In the genomic region with DNA sequence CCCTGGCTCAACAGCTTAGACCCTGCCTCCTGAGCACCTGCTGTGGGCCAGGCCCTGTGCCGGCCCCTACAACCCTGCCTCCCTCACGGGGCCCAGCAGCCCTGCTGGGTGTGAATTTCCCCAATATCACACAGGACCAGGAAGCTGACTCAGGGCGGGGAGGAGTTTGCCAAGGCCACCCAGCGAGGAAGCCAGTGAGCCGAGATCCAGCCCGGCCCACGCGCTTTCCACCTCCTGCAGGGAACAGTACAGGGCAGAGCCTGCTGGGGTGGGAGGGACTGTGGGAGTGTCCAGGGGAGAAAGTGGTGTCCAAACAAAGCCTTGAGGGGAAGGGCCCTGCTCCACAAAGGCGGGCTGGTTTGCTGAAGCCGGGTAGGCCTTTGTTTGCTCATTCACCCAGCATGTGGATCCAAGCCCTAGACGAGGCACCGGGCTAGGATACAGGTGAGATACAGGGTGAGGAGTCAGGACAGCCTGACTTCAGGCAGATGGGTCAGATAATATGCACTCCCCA, we compare ENCODE assay signal across 1 cellular context.
TF ChIP-seq lines count a peak whose summit lies in the region.

No MANE protein-coding gene starts in this region.

TF ChIP-seq in HEK293, 187 proteins besides CTCF, POLR2A, EP300 and RAD21 (continued from another document and continues in another):
- TF ChIP-seq ZNF398 (tag by site-specific recombination; IDR thresholded peaks at IDR 0.05) = no peak
- no peak for TF ChIP-seq IKZF3 (tag by site-specific recombination; IDR thresholded peaks at IDR 0.05)
- TF ChIP-seq ZNF777 (tag by site-specific recombination; IDR thresholded peaks at IDR 0.05; ENCODE audit: borderline replicate concordance) = no peak
- TF ChIP-seq PRDM4 (tag by site-specific recombination; IDR thresholded peaks at IDR 0.05) = no peak
- no peak for TF ChIP-seq ZNF837 (tag by site-specific recombination; IDR thresholded peaks at IDR 0.05)
- no peak for TF ChIP-seq ZNF37A (tag by site-specific recombination; IDR thresholded peaks at IDR 0.05)
- no peak for TF ChIP-seq ZNF571 (tag by site-specific recombination; IDR thresholded peaks at IDR 0.05)
- no peak for TF ChIP-seq ZNF366 (tag by site-specific recombination; conservative IDR thresholded peaks at IDR 0.05)
- TF ChIP-seq, protein P1, sequence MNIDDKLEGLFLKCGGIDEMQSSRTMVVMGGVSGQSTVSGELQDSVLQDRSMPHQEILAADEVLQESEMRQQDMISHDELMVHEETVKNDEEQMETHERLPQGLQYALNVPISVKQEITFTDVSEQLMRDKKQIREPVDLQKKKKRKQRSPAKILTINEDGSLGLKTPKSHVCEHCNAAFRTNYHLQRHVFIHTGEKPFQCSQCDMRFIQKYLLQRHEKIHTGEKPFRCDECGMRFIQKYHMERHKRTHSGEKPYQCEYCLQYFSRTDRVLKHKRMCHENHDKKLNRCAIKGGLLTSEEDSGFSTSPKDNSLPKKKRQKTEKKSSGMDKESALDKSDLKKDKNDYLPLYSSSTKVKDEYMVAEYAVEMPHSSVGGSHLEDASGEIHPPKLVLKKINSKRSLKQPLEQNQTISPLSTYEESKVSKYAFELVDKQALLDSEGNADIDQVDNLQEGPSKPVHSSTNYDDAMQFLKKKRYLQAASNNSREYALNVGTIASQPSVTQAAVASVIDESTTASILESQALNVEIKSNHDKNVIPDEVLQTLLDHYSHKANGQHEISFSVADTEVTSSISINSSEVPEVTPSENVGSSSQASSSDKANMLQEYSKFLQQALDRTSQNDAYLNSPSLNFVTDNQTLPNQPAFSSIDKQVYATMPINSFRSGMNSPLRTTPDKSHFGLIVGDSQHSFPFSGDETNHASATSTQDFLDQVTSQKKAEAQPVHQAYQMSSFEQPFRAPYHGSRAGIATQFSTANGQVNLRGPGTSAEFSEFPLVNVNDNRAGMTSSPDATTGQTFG (tag by site-specific recombination; IDR thresholded peaks at IDR 0.05; ENCODE audit: borderline replicate concordance) = no peak
- TF ChIP-seq ZNF350 (tag by site-specific recombination; IDR thresholded peaks at IDR 0.05) = no peak
- TF ChIP-seq ZNF175 (tag by site-specific recombination; IDR thresholded peaks at IDR 0.05) = no peak
- TF ChIP-seq YY1 (tag by site-specific recombination; IDR thresholded peaks at IDR 0.05) = no peak
- no peak for TF ChIP-seq ZNF202 (tag by site-specific recombination; IDR thresholded peaks at IDR 0.05; ENCODE audit: borderline replicate concordance)
- no peak for TF ChIP-seq SETDB1 (IDR thresholded peaks at IDR 0.05; ENCODE audit: insufficient read length, low read length)
- no peak for TF ChIP-seq ZNF768 (tag by site-specific recombination; IDR thresholded peaks at IDR 0.05)
- TF ChIP-seq ZNF341 (tag by site-specific recombination; IDR thresholded peaks at IDR 0.05; ENCODE audit: low read depth) = no peak
- TF ChIP-seq ZNF529 (tag by site-specific recombination; IDR thresholded peaks at IDR 0.05; ENCODE audit: insufficient replicate concordance) = no peak
- TF ChIP-seq KLF1 (tag by site-specific recombination; IDR thresholded peaks at IDR 0.05) = peak; percentile 47
- TF ChIP-seq SP2 (tag by site-specific recombination; IDR thresholded peaks at IDR 0.05) = peak; percentile 81
- peak; percentile 68; the same call in 1 of the 2 replicates for TF ChIP-seq ZBTB20 (tag by site-specific recombination; IDR thresholded peaks at IDR 0.05)
- peak; percentile 81 for TF ChIP-seq SP3 (tag by site-specific recombination; IDR thresholded peaks at IDR 0.05)
- peak; percentile 92 for TF ChIP-seq EGR2 (tag by site-specific recombination; IDR thresholded peaks at IDR 0.05; ENCODE audit: low read depth)
- TF ChIP-seq ZNF324 (tag by site-specific recombination; IDR thresholded peaks at IDR 0.05) = no peak
- no peak for TF ChIP-seq ZNF658 (tag by site-specific recombination; IDR thresholded peaks at IDR 0.05)
- TF ChIP-seq RBAK (tag by site-specific recombination; IDR thresholded peaks at IDR 0.05) = no peak
- TF ChIP-seq ZNF16 (tag by site-specific recombination; IDR thresholded peaks at IDR 0.05; ENCODE audit: low read depth) = no peak
- no peak for TF ChIP-seq ZNF133 (tag by site-specific recombination; IDR thresholded peaks at IDR 0.05)
- TF ChIP-seq, protein P2, sequence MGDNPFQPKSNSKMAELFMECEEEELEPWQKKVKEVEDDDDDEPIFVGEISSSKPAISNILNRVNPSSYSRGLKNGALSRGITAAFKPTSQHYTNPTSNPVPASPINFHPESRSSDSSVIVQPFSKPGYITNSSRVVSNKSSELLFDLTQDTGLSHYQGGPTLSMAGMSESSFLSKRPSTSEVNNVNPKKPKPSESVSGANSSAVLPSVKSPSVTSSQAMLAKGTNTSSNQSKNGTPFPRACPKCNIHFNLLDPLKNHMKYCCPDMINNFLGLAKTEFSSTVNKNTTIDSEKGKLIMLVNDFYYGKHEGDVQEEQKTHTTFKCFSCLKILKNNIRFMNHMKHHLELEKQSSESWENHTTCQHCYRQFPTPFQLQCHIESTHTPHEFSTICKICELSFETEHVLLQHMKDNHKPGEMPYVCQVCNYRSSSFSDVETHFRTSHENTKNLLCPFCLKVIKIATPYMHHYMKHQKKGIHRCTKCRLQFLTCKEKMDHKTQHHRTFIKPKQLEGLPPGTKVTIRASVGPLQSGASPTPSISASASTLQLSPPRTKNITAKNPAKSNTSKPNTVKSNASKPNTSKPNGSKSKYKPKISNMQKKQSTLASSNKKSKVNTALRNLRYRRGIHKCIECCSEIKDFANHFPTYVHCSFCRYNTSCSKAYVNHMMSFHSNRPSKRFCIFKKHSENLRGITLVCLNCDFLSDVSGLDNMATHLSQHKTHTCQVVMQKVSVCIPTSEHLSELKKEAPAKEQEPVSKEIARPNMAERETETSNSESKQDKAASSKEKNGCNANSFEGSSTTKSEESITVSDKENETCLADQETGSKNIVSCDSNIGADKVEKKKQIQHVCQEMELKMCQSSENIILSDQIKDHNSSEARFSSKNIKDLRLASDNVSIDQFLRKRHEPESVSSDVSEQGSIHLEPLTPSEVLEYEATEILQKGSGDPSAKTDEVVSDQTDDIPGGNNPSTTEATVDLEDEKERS (tag by site-specific recombination; IDR thresholded peaks at IDR 0.05) = no peak
- no peak for TF ChIP-seq PRDM6 (tag by site-specific recombination; IDR thresholded peaks at IDR 0.05)
- TF ChIP-seq ZSCAN16 (tag by site-specific recombination; IDR thresholded peaks at IDR 0.05) = no peak
- TF ChIP-seq ZNF335 (tag by site-specific recombination; conservative IDR thresholded peaks at IDR 0.05) = peak; percentile 60
- TF ChIP-seq REPIN1 (tag by site-specific recombination; IDR thresholded peaks at IDR 0.05; ENCODE audit: low read depth) = no peak
- no peak for TF ChIP-seq ZNF585B (tag by site-specific recombination; IDR thresholded peaks at IDR 0.05)
- TF ChIP-seq, protein P3, sequence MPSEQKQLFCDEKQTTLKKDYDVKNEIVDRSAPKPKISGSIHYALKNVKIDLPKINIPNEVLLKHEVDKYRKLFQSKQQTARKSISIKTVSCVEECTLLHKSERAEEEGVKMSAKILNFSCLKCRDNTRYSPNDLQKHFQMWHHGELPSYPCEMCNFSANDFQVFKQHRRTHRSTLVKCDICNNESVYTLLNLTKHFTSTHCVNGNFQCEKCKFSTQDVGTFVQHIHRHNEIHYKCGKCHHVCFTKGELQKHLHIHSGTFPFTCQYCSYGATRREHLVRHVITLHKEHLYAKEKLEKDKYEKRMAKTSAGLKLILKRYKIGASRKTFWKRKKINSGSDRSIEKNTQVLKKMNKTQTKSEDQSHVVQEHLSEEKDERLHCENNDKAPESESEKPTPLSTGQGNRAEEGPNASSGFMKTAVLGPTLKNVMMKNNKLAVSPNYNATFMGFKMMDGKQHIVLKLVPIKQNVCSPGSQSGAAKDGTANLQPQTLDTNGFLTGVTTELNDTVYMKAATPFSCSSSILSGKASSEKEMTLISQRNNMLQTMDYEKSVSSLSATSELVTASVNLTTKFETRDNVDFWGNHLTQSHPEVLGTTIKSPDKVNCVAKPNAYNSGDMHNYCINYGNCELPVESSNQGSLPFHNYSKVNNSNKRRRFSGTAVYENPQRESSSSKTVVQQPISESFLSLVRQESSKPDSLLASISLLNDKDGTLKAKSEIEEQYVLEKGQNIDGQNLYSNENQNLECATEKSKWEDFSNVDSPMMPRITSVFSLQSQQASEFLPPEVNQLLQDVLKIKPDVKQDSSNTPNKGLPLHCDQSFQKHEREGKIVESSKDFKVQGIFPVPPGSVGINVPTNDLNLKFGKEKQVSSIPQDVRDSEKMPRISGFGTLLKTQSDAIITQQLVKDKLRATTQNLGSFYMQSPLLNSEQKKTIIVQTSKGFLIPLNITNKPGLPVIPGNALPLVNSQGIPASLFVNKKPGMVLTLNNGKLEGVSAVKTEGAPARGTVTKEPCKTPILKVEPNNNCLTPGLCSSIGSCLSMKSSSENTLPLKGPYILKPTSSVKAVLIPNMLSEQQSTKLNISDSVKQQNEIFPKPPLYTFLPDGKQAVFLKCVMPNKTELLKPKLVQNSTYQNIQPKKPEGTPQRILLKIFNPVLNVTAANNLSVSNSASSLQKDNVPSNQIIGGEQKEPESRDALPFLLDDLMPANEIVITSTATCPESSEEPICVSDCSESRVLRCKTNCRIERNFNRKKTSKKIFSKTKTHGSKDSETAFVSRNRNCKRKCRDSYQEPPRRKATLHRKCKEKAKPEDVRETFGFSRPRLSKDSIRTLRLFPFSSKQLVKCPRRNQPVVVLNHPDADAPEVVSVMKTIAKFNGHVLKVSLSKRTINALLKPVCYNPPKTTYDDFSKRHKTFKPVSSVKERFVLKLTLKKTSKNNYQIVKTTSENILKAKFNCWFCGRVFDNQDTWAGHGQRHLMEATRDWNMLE (tag by site-specific recombination; conservative IDR thresholded peaks at IDR 0.05; ENCODE audit: low read depth) = no peak
- TF ChIP-seq, protein P4, sequence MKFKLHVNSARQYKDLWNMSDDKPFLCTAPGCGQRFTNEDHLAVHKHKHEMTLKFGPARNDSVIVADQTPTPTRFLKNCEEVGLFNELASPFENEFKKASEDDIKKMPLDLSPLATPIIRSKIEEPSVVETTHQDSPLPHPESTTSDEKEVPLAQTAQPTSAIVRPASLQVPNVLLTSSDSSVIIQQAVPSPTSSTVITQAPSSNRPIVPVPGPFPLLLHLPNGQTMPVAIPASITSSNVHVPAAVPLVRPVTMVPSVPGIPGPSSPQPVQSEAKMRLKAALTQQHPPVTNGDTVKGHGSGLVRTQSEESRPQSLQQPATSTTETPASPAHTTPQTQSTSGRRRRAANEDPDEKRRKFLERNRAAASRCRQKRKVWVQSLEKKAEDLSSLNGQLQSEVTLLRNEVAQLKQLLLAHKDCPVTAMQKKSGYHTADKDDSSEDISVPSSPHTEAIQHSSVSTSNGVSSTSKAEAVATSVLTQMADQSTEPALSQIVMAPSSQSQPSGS (tag by site-specific recombination; IDR thresholded peaks at IDR 0.05; ENCODE audit: low read depth) = no peak
- no peak for TF ChIP-seq ZSCAN18 (tag by site-specific recombination; IDR thresholded peaks at IDR 0.05)
- TF ChIP-seq ZNF473 (tag by site-specific recombination; IDR thresholded peaks at IDR 0.05) = no peak
- TF ChIP-seq SCRT1 (tag by site-specific recombination; IDR thresholded peaks at IDR 0.05; ENCODE audit: borderline replicate concordance) = no peak
- no peak for TF ChIP-seq ZBTB21 (tag by site-specific recombination; IDR thresholded peaks at IDR 0.05)
- TF ChIP-seq GLIS1 (tag by site-specific recombination; IDR thresholded peaks at IDR 0.05) = peak; percentile 95
- TF ChIP-seq KLF10 (tag by site-specific recombination; IDR thresholded peaks at IDR 0.05) = no peak
